Comparison of ENCODE assay signal across 1 cellular context in the genomic region with DNA sequence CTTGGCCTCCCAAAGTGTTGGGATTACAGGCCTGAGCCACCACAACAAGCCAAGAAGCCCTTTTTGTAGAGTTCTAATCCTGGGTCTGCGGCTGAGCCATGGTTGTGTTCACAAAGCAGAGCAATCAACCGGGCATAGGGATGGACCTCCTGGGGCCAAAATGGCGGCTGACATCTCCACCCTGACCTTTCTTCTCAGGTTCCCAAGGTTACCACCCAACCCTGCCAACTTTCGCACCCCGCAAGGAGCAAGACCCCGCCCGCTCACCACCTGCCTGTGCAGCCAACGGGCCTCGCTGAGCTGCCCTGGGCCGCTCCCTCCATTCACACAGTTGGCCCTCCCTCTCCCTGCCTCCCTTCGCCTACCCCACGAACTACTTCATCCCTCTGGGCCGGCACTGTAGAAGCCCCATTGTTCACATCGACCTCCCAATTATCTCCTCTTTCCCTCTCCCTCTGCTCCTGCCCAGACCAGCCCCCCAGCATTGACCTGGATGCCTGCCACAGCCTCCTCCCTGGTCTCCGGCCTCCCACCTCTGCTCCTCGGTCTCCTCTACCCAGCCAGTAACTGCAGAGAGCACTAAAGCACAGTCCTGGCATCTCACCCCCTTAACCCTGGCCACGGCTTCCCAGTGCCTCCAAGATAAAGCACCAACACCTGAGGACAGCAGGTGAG.
TF ChIP-seq lines count a peak whose summit lies in the region.

No MANE protein-coding gene starts in this region.

TF ChIP-seq in K562, 482 proteins besides CTCF, POLR2A, EP300 and RAD21 (continued from another document and continues in another):
- TF ChIP-seq ZFP1 (CRISPR knock-in tag; IDR thresholded peaks at IDR 0.05) (0 out of 2 replicates have a peak, but pooled peaks have one; percentile 18), GTF2E2 (tag; IDR thresholded peaks at IDR 0.05) (peak; percentile 55; the same call in 1 of the 2 replicates), TAF7 (tag; IDR thresholded peaks at IDR 0.05) (peak; percentile 71), BCL6 (CRISPR knock-in tag; IDR thresholded peaks at IDR 0.05) (peak; percentile 55), GABPB1 (CRISPR knock-in tag; IDR thresholded peaks at IDR 0.05) (0 out of 2 replicates have a peak, but pooled peaks have one; percentile 7), ZNF354B (CRISPR knock-in tag; IDR thresholded peaks at IDR 0.05) (no peak), CCAR2 (IDR thresholded peaks at IDR 0.05; ENCODE audit: low read depth, low read length) (no peak), CBX8 (IDR thresholded peaks at IDR 0.05; ENCODE audit: borderline replicate concordance, extremely low read depth, low read depth, low read length, poor library complexity, severe bottlenecking) (no peak), BACH1 (tag; IDR thresholded peaks at IDR 0.05) (peak; percentile 66; the same call in 1 of the 2 replicates), ZNF444 (CRISPR knock-in tag; IDR thresholded peaks at IDR 0.05) (peak; percentile 37), HCFC1 (IDR thresholded peaks at IDR 0.05; ENCODE audit: low read depth, low read length) (no peak), NEUROD1 (IDR thresholded peaks at IDR 0.05; ENCODE audit: borderline replicate concordance, low read depth, low read length, partially characterized antibody) (no peak), TAF1 (IDR thresholded peaks at IDR 0.05; ENCODE audit: control insufficient read depth, extremely low read depth, insufficient read depth, low read length, severe bottlenecking) (no peak), ETS2 (tag; IDR thresholded peaks at IDR 0.05; ENCODE audit: borderline replicate concordance, poor library complexity, severe bottlenecking) (no peak), KLF13 (tag; IDR thresholded peaks at IDR 0.05; ENCODE audit: borderline replicate concordance, low read depth) (peak; percentile 46; the same call in 1 of the 2 replicates), SPI1 (IDR thresholded peaks at IDR 0.05; ENCODE audit: borderline replicate concordance, low read depth, low read length) (no peak), ARHGAP35 (IDR thresholded peaks at IDR 0.05; ENCODE audit: partially characterized antibody) (no peak), CXXC5 (CRISPR knock-in tag; IDR thresholded peaks at IDR 0.05) (peak; percentile 48), ZNF239 (CRISPR knock-in tag; IDR thresholded peaks at IDR 0.05) (peak; percentile 59), ZKSCAN1 (IDR thresholded peaks at IDR 0.05; ENCODE audit: low read depth, low read length) (no peak), ZNF311 (CRISPR knock-in tag; IDR thresholded peaks at IDR 0.05) (peak; percentile 92), MIER1 (IDR thresholded peaks at IDR 0.05; ENCODE audit: low read depth) (no peak), RAD51 (IDR thresholded peaks at IDR 0.05; ENCODE audit: borderline replicate concordance, low read depth) (no peak), NCOA6 (IDR thresholded peaks at IDR 0.05) (no peak), CREB1 (IDR thresholded peaks at IDR 0.05) (no peak), CREB1 (CRISPR knock-in tag; IDR thresholded peaks at IDR 0.05) (no peak), GABPB2 (CRISPR knock-in tag; conservative IDR thresholded peaks at IDR 0.05) (no peak), RBM15 (IDR thresholded peaks at IDR 0.05; ENCODE audit: insufficient read depth, low read length) (no peak), ZNF175 (CRISPR knock-in tag; IDR thresholded peaks at IDR 0.05; ENCODE audit: low read depth) (peak; percentile 92), BRD9 (IDR thresholded peaks at IDR 0.05; ENCODE audit: low read depth, partially characterized antibody) (peak; percentile 76), ZNF184 (CRISPR knock-in tag; IDR thresholded peaks at IDR 0.05) (no peak), ZBTB17 (CRISPR knock-in tag; IDR thresholded peaks at IDR 0.05) (peak; percentile 87)
- TF ChIP-seq, protein P1, sequence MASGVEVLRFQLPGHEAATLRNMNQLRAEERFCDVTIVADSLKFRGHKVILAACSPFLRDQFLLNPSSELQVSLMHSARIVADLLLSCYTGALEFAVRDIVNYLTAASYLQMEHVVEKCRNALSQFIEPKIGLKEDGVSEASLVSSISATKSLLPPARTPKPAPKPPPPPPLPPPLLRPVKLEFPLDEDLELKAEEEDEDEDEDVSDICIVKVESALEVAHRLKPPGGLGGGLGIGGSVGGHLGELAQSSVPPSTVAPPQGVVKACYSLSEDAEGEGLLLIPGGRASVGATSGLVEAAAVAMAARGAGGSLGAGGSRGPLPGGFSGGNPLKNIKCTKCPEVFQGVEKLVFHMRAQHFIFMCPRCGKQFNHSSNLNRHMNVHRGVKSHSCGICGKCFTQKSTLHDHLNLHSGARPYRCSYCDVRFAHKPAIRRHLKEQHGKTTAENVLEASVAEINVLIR (CRISPR knock-in tag; IDR thresholded peaks at IDR 0.05): peak; percentile 39; the same call in 1 of the 2 replicates
- TF ChIP-seq, protein P2, sequence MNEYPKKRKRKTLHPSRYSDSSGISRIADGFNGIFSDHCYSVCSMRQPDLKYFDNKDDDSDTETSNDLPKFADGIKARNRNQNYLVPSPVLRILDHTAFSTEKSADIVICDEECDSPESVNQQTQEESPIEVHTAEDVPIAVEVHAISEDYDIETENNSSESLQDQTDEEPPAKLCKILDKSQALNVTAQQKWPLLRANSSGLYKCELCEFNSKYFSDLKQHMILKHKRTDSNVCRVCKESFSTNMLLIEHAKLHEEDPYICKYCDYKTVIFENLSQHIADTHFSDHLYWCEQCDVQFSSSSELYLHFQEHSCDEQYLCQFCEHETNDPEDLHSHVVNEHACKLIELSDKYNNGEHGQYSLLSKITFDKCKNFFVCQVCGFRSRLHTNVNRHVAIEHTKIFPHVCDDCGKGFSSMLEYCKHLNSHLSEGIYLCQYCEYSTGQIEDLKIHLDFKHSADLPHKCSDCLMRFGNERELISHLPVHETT (CRISPR knock-in tag; conservative IDR thresholded peaks at IDR 0.05 in 1 of 2, IDR thresholded peaks at IDR 0.05 in 1 of 2): peak in 1 of 2 experiments; percentile 69; a peak in 2 of 4 replicates
- TF ChIP-seq, protein P3, sequence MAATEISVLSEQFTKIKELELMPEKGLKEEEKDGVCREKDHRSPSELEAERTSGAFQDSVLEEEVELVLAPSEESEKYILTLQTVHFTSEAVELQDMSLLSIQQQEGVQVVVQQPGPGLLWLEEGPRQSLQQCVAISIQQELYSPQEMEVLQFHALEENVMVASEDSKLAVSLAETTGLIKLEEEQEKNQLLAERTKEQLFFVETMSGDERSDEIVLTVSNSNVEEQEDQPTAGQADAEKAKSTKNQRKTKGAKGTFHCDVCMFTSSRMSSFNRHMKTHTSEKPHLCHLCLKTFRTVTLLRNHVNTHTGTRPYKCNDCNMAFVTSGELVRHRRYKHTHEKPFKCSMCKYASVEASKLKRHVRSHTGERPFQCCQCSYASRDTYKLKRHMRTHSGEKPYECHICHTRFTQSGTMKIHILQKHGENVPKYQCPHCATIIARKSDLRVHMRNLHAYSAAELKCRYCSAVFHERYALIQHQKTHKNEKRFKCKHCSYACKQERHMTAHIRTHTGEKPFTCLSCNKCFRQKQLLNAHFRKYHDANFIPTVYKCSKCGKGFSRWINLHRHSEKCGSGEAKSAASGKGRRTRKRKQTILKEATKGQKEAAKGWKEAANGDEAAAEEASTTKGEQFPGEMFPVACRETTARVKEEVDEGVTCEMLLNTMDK (IDR thresholded peaks at IDR 0.05; ENCODE audit: borderline replicate concordance, insufficient read depth, low read depth, low read length, poor library complexity, severe bottlenecking): no peak
- TF ChIP-seq, protein P4, sequence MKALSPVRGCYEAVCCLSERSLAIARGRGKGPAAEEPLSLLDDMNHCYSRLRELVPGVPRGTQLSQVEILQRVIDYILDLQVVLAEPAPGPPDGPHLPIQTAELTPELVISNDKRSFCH (CRISPR knock-in tag; IDR thresholded peaks at IDR 0.05): no peak
- TF ChIP-seq, protein P4 (tag; IDR thresholded peaks at IDR 0.05): peak; percentile 95
- TF ChIP-seq, protein P5, sequence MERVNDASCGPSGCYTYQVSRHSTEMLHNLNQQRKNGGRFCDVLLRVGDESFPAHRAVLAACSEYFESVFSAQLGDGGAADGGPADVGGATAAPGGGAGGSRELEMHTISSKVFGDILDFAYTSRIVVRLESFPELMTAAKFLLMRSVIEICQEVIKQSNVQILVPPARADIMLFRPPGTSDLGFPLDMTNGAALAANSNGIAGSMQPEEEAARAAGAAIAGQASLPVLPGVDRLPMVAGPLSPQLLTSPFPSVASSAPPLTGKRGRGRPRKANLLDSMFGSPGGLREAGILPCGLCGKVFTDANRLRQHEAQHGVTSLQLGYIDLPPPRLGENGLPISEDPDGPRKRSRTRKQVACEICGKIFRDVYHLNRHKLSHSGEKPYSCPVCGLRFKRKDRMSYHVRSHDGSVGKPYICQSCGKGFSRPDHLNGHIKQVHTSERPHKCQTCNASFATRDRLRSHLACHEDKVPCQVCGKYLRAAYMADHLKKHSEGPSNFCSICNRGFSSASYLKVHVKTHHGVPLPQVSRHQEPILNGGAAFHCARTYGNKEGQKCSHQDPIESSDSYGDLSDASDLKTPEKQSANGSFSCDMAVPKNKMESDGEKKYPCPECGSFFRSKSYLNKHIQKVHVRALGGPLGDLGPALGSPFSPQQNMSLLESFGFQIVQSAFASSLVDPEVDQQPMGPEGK (CRISPR knock-in tag; IDR thresholded peaks at IDR 0.05; ENCODE audit: borderline replicate concordance): no peak
- TF ChIP-seq, protein P6, sequence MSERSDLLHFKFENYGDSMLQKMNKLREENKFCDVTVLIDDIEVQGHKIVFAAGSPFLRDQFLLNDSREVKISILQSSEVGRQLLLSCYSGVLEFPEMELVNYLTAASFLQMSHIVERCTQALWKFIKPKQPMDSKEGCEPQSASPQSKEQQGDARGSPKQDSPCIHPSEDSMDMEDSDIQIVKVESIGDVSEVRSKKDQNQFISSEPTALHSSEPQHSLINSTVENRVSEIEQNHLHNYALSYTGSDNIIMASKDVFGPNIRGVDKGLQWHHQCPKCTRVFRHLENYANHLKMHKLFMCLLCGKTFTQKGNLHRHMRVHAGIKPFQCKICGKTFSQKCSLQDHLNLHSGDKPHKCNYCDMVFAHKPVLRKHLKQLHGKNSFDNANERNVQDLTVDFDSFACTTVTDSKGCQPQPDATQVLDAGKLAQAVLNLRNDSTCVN (CRISPR knock-in tag; IDR thresholded peaks at IDR 0.05): 0 out of 2 replicates have a peak, but pooled peaks have one; percentile 9
- TF ChIP-seq, protein P7, sequence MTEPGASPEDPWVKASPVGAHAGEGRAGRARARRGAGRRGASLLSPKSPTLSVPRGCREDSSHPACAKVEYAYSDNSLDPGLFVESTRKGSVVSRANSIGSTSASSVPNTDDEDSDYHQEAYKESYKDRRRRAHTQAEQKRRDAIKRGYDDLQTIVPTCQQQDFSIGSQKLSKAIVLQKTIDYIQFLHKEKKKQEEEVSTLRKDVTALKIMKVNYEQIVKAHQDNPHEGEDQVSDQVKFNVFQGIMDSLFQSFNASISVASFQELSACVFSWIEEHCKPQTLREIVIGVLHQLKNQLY (CRISPR knock-in tag; conservative IDR thresholded peaks at IDR 0.05): no peak; a peak in 1 of 4 replicates
- TF ChIP-seq, protein P8, sequence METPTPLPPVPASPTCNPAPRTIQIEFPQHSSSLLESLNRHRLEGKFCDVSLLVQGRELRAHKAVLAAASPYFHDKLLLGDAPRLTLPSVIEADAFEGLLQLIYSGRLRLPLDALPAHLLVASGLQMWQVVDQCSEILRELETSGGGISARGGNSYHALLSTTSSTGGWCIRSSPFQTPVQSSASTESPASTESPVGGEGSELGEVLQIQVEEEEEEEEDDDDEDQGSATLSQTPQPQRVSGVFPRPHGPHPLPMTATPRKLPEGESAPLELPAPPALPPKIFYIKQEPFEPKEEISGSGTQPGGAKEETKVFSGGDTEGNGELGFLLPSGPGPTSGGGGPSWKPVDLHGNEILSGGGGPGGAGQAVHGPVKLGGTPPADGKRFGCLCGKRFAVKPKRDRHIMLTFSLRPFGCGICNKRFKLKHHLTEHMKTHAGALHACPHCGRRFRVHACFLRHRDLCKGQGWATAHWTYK (CRISPR knock-in tag; IDR thresholded peaks at IDR 0.05): peak; percentile 94
- TF ChIP-seq, protein P9, sequence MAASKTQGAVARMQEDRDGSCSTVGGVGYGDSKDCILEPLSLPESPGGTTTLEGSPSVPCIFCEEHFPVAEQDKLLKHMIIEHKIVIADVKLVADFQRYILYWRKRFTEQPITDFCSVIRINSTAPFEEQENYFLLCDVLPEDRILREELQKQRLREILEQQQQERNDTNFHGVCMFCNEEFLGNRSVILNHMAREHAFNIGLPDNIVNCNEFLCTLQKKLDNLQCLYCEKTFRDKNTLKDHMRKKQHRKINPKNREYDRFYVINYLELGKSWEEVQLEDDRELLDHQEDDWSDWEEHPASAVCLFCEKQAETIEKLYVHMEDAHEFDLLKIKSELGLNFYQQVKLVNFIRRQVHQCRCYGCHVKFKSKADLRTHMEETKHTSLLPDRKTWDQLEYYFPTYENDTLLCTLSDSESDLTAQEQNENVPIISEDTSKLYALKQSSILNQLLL (CRISPR knock-in tag; IDR thresholded peaks at IDR 0.05; ENCODE audit: borderline replicate concordance): no peak
- TF ChIP-seq, protein P10, sequence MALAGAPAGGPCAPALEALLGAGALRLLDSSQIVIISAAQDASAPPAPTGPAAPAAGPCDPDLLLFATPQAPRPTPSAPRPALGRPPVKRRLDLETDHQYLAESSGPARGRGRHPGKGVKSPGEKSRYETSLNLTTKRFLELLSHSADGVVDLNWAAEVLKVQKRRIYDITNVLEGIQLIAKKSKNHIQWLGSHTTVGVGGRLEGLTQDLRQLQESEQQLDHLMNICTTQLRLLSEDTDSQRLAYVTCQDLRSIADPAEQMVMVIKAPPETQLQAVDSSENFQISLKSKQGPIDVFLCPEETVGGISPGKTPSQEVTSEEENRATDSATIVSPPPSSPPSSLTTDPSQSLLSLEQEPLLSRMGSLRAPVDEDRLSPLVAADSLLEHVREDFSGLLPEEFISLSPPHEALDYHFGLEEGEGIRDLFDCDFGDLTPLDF (CRISPR knock-in tag; IDR thresholded peaks at IDR 0.05): no peak; the same call in 1 of the 2 replicates
- TF ChIP-seq, protein P11, sequence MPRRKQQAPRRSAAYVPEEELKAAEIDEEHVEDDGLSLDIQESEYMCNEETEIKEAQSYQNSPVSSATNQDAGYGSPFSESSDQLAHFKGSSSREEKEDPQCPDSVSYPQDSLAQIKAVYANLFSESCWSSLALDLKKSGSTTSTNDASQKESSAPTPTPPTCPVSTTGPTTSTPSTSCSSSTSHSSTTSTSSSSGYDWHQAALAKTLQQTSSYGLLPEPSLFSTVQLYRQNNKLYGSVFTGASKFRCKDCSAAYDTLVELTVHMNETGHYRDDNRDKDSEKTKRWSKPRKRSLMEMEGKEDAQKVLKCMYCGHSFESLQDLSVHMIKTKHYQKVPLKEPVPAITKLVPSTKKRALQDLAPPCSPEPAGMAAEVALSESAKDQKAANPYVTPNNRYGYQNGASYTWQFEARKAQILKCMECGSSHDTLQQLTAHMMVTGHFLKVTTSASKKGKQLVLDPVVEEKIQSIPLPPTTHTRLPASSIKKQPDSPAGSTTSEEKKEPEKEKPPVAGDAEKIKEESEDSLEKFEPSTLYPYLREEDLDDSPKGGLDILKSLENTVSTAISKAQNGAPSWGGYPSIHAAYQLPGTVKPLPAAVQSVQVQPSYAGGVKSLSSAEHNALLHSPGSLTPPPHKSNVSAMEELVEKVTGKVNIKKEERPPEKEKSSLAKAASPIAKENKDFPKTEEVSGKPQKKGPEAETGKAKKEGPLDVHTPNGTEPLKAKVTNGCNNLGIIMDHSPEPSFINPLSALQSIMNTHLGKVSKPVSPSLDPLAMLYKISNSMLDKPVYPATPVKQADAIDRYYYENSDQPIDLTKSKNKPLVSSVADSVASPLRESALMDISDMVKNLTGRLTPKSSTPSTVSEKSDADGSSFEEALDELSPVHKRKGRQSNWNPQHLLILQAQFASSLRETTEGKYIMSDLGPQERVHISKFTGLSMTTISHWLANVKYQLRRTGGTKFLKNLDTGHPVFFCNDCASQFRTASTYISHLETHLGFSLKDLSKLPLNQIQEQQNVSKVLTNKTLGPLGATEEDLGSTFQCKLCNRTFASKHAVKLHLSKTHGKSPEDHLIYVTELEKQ (CRISPR knock-in tag; IDR thresholded peaks at IDR 0.05): peak; percentile 73
